ENCODE assay signal across 40 cellular contexts in genomic region chr15:68880382-68880781, GRCh38. TPM values are rescaled to one million over a fixed set of nuclear protein-coding genes. Genes with fewer than 3 reads are reported as not detected.
DNase-seq lines count a peak whose midpoint lies in the region; ATAC-seq, FAIRE-seq and TF ChIP-seq lines count a peak whose summit lies in the region.
"Had no signal": no experiment of that assay in that cellular context is flagged by ENCODE, and none has a peak within 500 bp of the region (broad histone marks: within the 10 kb centered on the region; RNA-seq: fewer than 3 reads in every experiment).

No MANE protein-coding gene starts in this region.

- H3K9me1 ChIP-seq in K562 (ENCODE audit: control insufficient read depth, insufficient read depth, low read length), result no peaks in the 10 kb centered on the region

- no peak for ATAC-seq in K562
- ATAC-seq: A549; CD8-positive, alpha-beta T cell had no signal

- no peaks in the 10 kb centered on the region for H3K36me3 ChIP-seq in HEK293 (ENCODE audit: control insufficient read depth in 2 of 2, insufficient read depth in 1 of 2, low read length in 2 of 2)
- H3K36me3 ChIP-seq in K562 (ENCODE audit: control insufficient read depth, insufficient read depth, low read length), result no peaks in the 10 kb centered on the region
- H3K36me3 ChIP-seq in esophagus muscularis mucosa, result no peaks in the 10 kb centered on the region
- no peaks in the 10 kb centered on the region for H3K36me3 ChIP-seq in mesendoderm (ENCODE audit: control insufficient read depth, insufficient read depth, low read length)
- H3K36me3 ChIP-seq: BE2C; BLaER1; BLaER1 treated with 17β-estradiol and CSF1 and Interleukin-3, amounts not matched to agents 10 nM and 100 nM had no signal

- no peak for TF ChIP-seq POLR2A in K562 (conservative IDR thresholded peaks at IDR 0.05)
- TF ChIP-seq POLR2A in esophagus muscularis mucosa (IDR thresholded peaks at IDR 0.05; ENCODE audit: low read depth), result no peak

- no peak overlapping the region for H2BK15ac ChIP-seq in mesendoderm (replicated peaks; ENCODE audit: low read depth)

- H3K4ac ChIP-seq in mesendoderm (ENCODE audit: low read depth, low read length), result no peak overlapping the region

- TF ChIP-seq EP300 in K562 (IDR thresholded peaks at IDR 0.05; ENCODE audit: low read length) (no peak), esophagus muscularis mucosa (IDR thresholded peaks at IDR 0.05) (no peak)

- H3K9me3 Mint-ChIP-seq in activated CD4-positive, alpha-beta T cell treated with anti-CD3 and anti-CD28 coated beads, Interleukin-2, amount 10 ng/mL, durations not matched to agents 24 days and 14 days, result no peaks in the 10 kb centered on the region
- H3K9me3 Mint-ChIP-seq: CD14-positive monocyte; CD4-positive, alpha-beta memory T cell; CD4-positive, alpha-beta T cell; CD4-positive, CD25-positive, alpha-beta regulatory T cell; CD8-positive, alpha-beta memory T cell; CD8-positive, alpha-beta T cell had no signal

- H3K9ac ChIP-seq in K562 (ENCODE audit: insufficient read depth in 1 of 2, low read depth in 2 of 2, low read length in 2 of 2), result no peak overlapping the region
- H3K9ac ChIP-seq in mesendoderm (ENCODE audit: low read length), result no peak overlapping the region
- H3K9ac ChIP-seq: BLaER1; BLaER1 treated with 17β-estradiol and CSF1 and Interleukin-3, amounts not matched to agents 10 nM and 100 nM had no signal

- no peaks in the 10 kb centered on the region for H3K9me3 ChIP-seq in HEK293 (ENCODE audit: control insufficient read depth, insufficient read depth, low read depth, low read length)
- H3K9me3 ChIP-seq in K562 (replicated peaks; ENCODE audit: control insufficient read depth, insufficient read depth, low read depth, low read length), result no peaks in the 10 kb centered on the region
- no peaks in the 10 kb centered on the region for H3K9me3 ChIP-seq in esophagus muscularis mucosa
- H3K9me3 ChIP-seq: A549; BE2C; BLaER1; BLaER1 treated with 17β-estradiol and CSF1 and Interleukin-3, amounts not matched to agents 10 nM and 100 nM; Caco-2 had no signal

- H3K27ac ChIP-seq in HEK293 (ENCODE audit: extremely low read depth, low read depth, low read length) (no peak overlapping the region), K562 (ENCODE audit: extremely low read depth, low read depth, low read length) (no peak overlapping the region), esophagus muscularis mucosa (replicated peaks in 1 of 4) (no peak overlapping the region), mesendoderm (ENCODE audit: low read depth, low read length) (no peak overlapping the region)
- H3K27ac ChIP-seq: 22Rv1; A549; BLaER1; BLaER1 treated with 17β-estradiol and CSF1 and Interleukin-3, amounts not matched to agents 10 nM and 100 nM; C4-2B had no signal

- H4K5ac ChIP-seq in mesendoderm (ENCODE audit: low read length), result no peak overlapping the region

- H3K4me3 ChIP-seq in HEK293 (ENCODE audit: low read depth, low read length), result no peak overlapping the region
- H3K4me3 ChIP-seq in K562, result no peak overlapping the region
- H3K4me3 ChIP-seq in esophagus muscularis mucosa, result no peak overlapping the region
- H3K4me3 ChIP-seq in mesendoderm (ENCODE audit: low read length), result no peak overlapping the region
- H3K4me3 ChIP-seq: A549; BLaER1; BLaER1 treated with 17β-estradiol and CSF1 and Interleukin-3, amounts not matched to agents 10 nM and 100 nM had no signal

- H2AFZ ChIP-seq in K562 (ENCODE audit: low read depth, low read length), result no peak overlapping the region

- no peak overlapping the region for H3K4me2 ChIP-seq in K562 (ENCODE audit: insufficient read depth, low read length)
- no peak overlapping the region for H3K4me2 ChIP-seq in mesendoderm (ENCODE audit: low read length)
- H3K4me2 ChIP-seq: A549; BLaER1; BLaER1 treated with 17β-estradiol and CSF1 and Interleukin-3, amounts not matched to agents 10 nM and 100 nM had no signal

- no peak overlapping the region for H2BK120ac ChIP-seq in mesendoderm (ENCODE audit: low read depth, low read length)

- H3K4me1 Mint-ChIP-seq in activated CD4-positive, alpha-beta T cell treated with anti-CD3 and anti-CD28 coated beads, Interleukin-2, amount 10 ng/mL, durations not matched to agents 24 days and 14 days, result peaks cover 5% of the 10 kb centered on the region

- no peaks in the 10 kb centered on the region for H3K36me3 Mint-ChIP-seq in activated CD4-positive, alpha-beta T cell treated with anti-CD3 and anti-CD28 coated beads, Interleukin-2, amount 10 ng/mL, durations not matched to agents 24 days and 14 days (ENCODE audit: low read depth)
- H3K36me3 Mint-ChIP-seq: CD14-positive monocyte; CD4-positive, alpha-beta memory T cell; CD4-positive, CD25-positive, alpha-beta regulatory T cell; CD8-positive, alpha-beta memory T cell; CD8-positive, alpha-beta T cell had no signal

- H2AK5ac ChIP-seq in mesendoderm (ENCODE audit: low read length), result no peak overlapping the region

- H4K20me1 ChIP-seq in K562 (replicated peaks; ENCODE audit: control insufficient read depth, insufficient read depth, low read length), result 0 out of 2 replicates have a peak, but pooled peaks cover 3% of the 10 kb centered on the region
- H4K20me1 ChIP-seq: BLaER1; BLaER1 treated with 17β-estradiol and CSF1 and Interleukin-3, amounts not matched to agents 10 nM and 100 nM had no signal

- H3K79me2 ChIP-seq in K562 (ENCODE audit: control insufficient read depth, insufficient read depth, low read length), result no peaks in the 10 kb centered on the region
- H3K79me2 ChIP-seq in mesendoderm (ENCODE audit: control insufficient read depth, insufficient read depth, low read length), result no peaks in the 10 kb centered on the region

- peaks cover 11 to 24% of the 10 kb centered on the region in 2 experiments; a peak in 4 of 5 replicates for H3K27me3 ChIP-seq in K562 (ENCODE audit: control insufficient read depth in 2 of 2, insufficient read depth in 2 of 2, low read length in 2 of 2)
- no peaks in the 10 kb centered on the region for H3K27me3 ChIP-seq in esophagus muscularis mucosa
- no peaks in the 10 kb centered on the region for H3K27me3 ChIP-seq in mesendoderm (ENCODE audit: insufficient read depth, low read length, poor library complexity)
- H3K27me3 ChIP-seq: BLaER1; BLaER1 treated with 17β-estradiol and CSF1 and Interleukin-3, amounts not matched to agents 10 nM and 100 nM had no signal

- FAIRE-seq in K562 (lab: Jason Lieb, UNC), result no peak
- no peak for FAIRE-seq in RCC 7860 (lab: Jason Lieb, UNC)
- FAIRE-seq: A204.1, A549, D721Med had no signal

- H3K4me1 ChIP-seq in HEK293 (ENCODE audit: control insufficient read depth, insufficient read depth, low read length) (no peaks in the 10 kb centered on the region), K562 (replicated peaks in 1 of 2; ENCODE audit: control insufficient read depth in 2 of 2, insufficient read depth in 2 of 2, low read length in 2 of 2) (no peaks in the 10 kb centered on the region), esophagus muscularis mucosa (peaks cover 8 to 14% (median 12%) of the 10 kb centered on the region in 4 donors), mesendoderm (ENCODE audit: control insufficient read depth, low read depth, low read length) (no peaks in the 10 kb centered on the region)
- H3K4me1 ChIP-seq: BE2C had no signal

- no peak overlapping the region for H3K56ac ChIP-seq in mesendoderm (ENCODE audit: low read length)

- no peak overlapping the region for H2BK5ac ChIP-seq in mesendoderm (ENCODE audit: low read length)

- peaks cover 22% of the 10 kb centered on the region for H3K27me3 Mint-ChIP-seq in activated CD4-positive, alpha-beta T cell treated with anti-CD3 and anti-CD28 coated beads, Interleukin-2, amount 10 ng/mL, durations not matched to agents 24 days and 14 days

- in situ Hi-C loops in K562 (cut with MboI), result no loop called here

- TF ChIP-seq RAD21 in K562 (CRISPR knock-in tag; conservative IDR thresholded peaks at IDR 0.05 in 1 of 2, IDR thresholded peaks at IDR 0.05 in 1 of 2), result no peak

- intact Hi-C loops in activated CD4-positive, alpha-beta T cell treated with anti-CD3 and anti-CD28 coated beads, Interleukin-2, amount 10 ng/mL, durations not matched to agents 24 days and 14 days (cut with micrococcal nuclease), result no loop called here
- intact Hi-C loops in K562 (cut with micrococcal nuclease) (no loop called here), esophagus muscularis mucosa (cut with DNase I) (no loop called here)

- DNase-seq in activated CD4-positive, alpha-beta T cell treated with anti-CD3 and anti-CD28 coated beads, Interleukin-2, amount 10 ng/mL, durations not matched to agents 24 days and 14 days, result peak; percentile 43
- DNase-seq in activated CD4-positive, alpha-beta T cell treated with anti-CD3 and anti-CD28 coated beads for 1 hour, result no peak
- no peak for DNase-seq in K562 (ENCODE audit: extremely low read depth in 1 of 4, low spot score in 3 of 4)
- DNase-seq in esophagus muscularis mucosa (ENCODE audit: extremely low spot score), result peak; percentile 82
- DNase-seq in NCI-H1417 treated with DMSO at 0.1 percent for 48 hours (lab: John Stamatoyannopoulos, UW), result no peak
- DNase-seq in mesendoderm, result no peak
- DNase-seq in RCC 7860 (ENCODE audit: low spot score), result no peak
- DNase-seq: 8988T; ACHN; AML-193; BE2C; C1 segment of cervical spinal cord; Caco-2; Calu3; CD4-positive, alpha-beta memory T cell; CD4-positive, alpha-beta T cell; CD4-positive, CD25-positive, alpha-beta regulatory T cell; CD8-positive, alpha-beta memory T cell; CD8-positive, alpha-beta T cell; COR-L47; DMS 273 treated with DMSO at 0.1 percent for 48 hours; DMS153; DMS53; DMS79; DMS79 treated with DMSO at 0.1 percent for 48 hours; DND-41; EL had no signal

- H3K79me1 ChIP-seq in mesendoderm (ENCODE audit: low read length), result no peaks in the 10 kb centered on the region

- no TSS peak for BruUV-seq in K562 (replicated peaks; lab: Mats Ljungman, UMichigan)

- POLR2A ChIA-PET in HEK293 (lab: Yijun Ruan, JAX), result no interaction called here
- POLR2A ChIA-PET in K562 (lab: Yijun Ruan, JAX), result no interaction called here

- CTCF ChIA-PET in HEK293 (lab: Yijun Ruan, JAX) (interaction anchor here (1.0 to 2.2 kb wide), 4 partner anchors 45 to 330 kb away, joined by 3 to 13 read pairs (median 8); no protein-coding TSS in a partner anchor), K562 (lab: Yijun Ruan, JAX; ENCODE audit: low intra/inter-chr PET ratio) (no interaction called here)

- H4K8ac ChIP-seq in mesendoderm (ENCODE audit: low read depth, low read length), result no peak overlapping the region

- no peak overlapping the region for H3K4me3 Mint-ChIP-seq in activated CD4-positive, alpha-beta T cell treated with anti-CD3 and anti-CD28 coated beads, Interleukin-2, amount 10 ng/mL, durations not matched to agents 24 days and 14 days
- H3K4me3 Mint-ChIP-seq: B cell; CD14-positive monocyte; CD4-positive, alpha-beta memory T cell; CD4-positive, alpha-beta T cell; CD4-positive, CD25-positive, alpha-beta regulatory T cell; CD8-positive, alpha-beta memory T cell; CD8-positive, alpha-beta T cell had no signal

- H3K27ac Mint-ChIP-seq in activated CD4-positive, alpha-beta T cell treated with anti-CD3 and anti-CD28 coated beads, Interleukin-2, amount 10 ng/mL, durations not matched to agents 24 days and 14 days, result no peak overlapping the region
- H3K27ac Mint-ChIP-seq: B cell; CD14-positive monocyte; CD4-positive, alpha-beta memory T cell; CD4-positive, alpha-beta T cell; CD4-positive, CD25-positive, alpha-beta regulatory T cell; CD8-positive, alpha-beta T cell had no signal

- TF ChIP-seq CTCF in HEK293 (tag by site-specific recombination; IDR thresholded peaks at IDR 0.05) (no peak), K562 (IDR thresholded peaks at IDR 0.05 in 2 of 3, conservative IDR thresholded peaks at IDR 0.05 in 1 of 3; ENCODE audit: insufficient read depth in 2 of 3, low read depth in 1 of 3, low read length in 3 of 3) (no peak), esophagus muscularis mucosa (IDR thresholded peaks at IDR 0.05) (no peak)

- H3K18ac ChIP-seq in mesendoderm (ENCODE audit: low read length), result no peak overlapping the region

- no peak overlapping the region for H3K23ac ChIP-seq in mesendoderm (ENCODE audit: low read length)

- WGBS in K562 (ENCODE audit: insufficient coverage, low coverage, missing lambda C conversion rate), result 0% methylated on average over 3 of the region's 3 CpGs
- 94% methylated on average over 3 of the region's 3 CpGs for WGBS in esophagus muscularis mucosa
- WGBS in mesendoderm (ENCODE audit: extremely low coverage, insufficient coverage, low lambda C conversion rate), result no CpG with 5 or more reads among the region's 3 CpGs

RNA-seq across cellular contexts. Expression of gene SPESP1, which starts 49.9 kb away (rescaled TPM):
- total RNA-seq in activated CD4-positive, alpha-beta T cell treated with anti-CD3 and anti-CD28 coated beads, Interleukin-2, amount 10 ng/mL, durations not matched to agents 24 days and 14 days, result 0.51 and 1.1 TPM in 2 replicates
- total RNA-seq in K562 (2011; cell fraction: chromatin; rRNA removed; ENCODE audit: low replicate concordance), result not detected in 2 replicates
- total RNA-seq in K562 (2011; cell fraction: nucleolus; rRNA removed), result not detected in 2 replicates
- total RNA-seq in K562 (2011; cell fraction: nucleoplasm; rRNA removed), result not detected in 2 replicates
- total RNA-seq in K562 (2014; rRNA removed) (not detected in 2 replicates), K562 (2014; rRNA removed; fragmentation: Illumina TruSeq; extraction: Trizol) (not detected in 2 replicates), K562 (2015; rRNA removed; fragmentation: Illumina TruSeq; extraction: Trizol) (not detected in 2 replicates), K562 (2021) (not detected in 2 replicates), esophagus muscularis mucosa (1 to 10 TPM; 3.1 to 5.8 (median 3.9) TPM)
- polyA plus RNA-seq in K562 (2011; rRNA removed) (not detected in 2 replicates), K562 (2014; fragmentation: Illumina TruSeq; extraction: Trizol) (not detected in 2 replicates), K562 (2014; fragmentation: Nextera tagmentation; extraction: Ambion mirVana) (not detected), K562 (2014; rRNA removed) (not detected in 2 replicates)
- polyA plus RNA-seq in K562 (2011; cell fraction: cytosol; rRNA removed), result not detected in 2 replicates
- not detected in 2 replicates for polyA plus RNA-seq in K562 (2011; cell fraction: nucleus; rRNA removed)
- not detected in 2 replicates for polyA plus RNA-seq in K562 (2012)
- not detected in 2 replicates for polyA minus RNA-seq in K562 (2011; rRNA and poly(A)+ RNA removed)
- not detected in 2 replicates for polyA minus RNA-seq in K562 (2011; cell fraction: cytosol; rRNA and poly(A)+ RNA removed)
- not detected in 2 replicates for polyA minus RNA-seq in K562 (2011; cell fraction: nucleus; rRNA and poly(A)+ RNA removed)
- not detected for polyA plus RNA-seq in mesendoderm (2013, experiment 1 of 2)
- polyA plus RNA-seq in mesendoderm (2013, experiment 2 of 2), result not detected
- total RNA-seq: A172; A673; Caco-2; Calu3; CD4-positive, alpha-beta T cell; CD4-positive, CD25-positive, alpha-beta regulatory T cell; CD8-positive, alpha-beta T cell; Daoy had no signal
- polyA plus RNA-seq: A549 had no signal

RNA-seq across cellular contexts. Expression of gene ANP32A, which starts 59.7 kb away (rescaled TPM):
- total RNA-seq in activated CD4-positive, alpha-beta T cell treated with anti-CD3 and anti-CD28 coated beads, Interleukin-2, amount 10 ng/mL, durations not matched to agents 24 days and 14 days, result 280 and 302 TPM in 2 replicates
- total RNA-seq in K562 (2011; cell fraction: chromatin; rRNA removed; ENCODE audit: low replicate concordance), result 73.2 and 102 TPM in 2 replicates
- 44.5 and 49.1 TPM in 2 replicates for total RNA-seq in K562 (2011; cell fraction: nucleolus; rRNA removed)
- total RNA-seq in K562 (2011; cell fraction: nucleoplasm; rRNA removed), result 74.9 and 79.7 TPM in 2 replicates
- total RNA-seq in K562 (2014; rRNA removed) (149 and 155 TPM in 2 replicates), K562 (2014; rRNA removed; fragmentation: Illumina TruSeq; extraction: Trizol) (214 and 231 TPM in 2 replicates), K562 (2015; rRNA removed; fragmentation: Illumina TruSeq; extraction: Trizol) (213 and 234 TPM in 2 replicates), K562 (2021) (179 and 210 TPM in 2 replicates), esophagus muscularis mucosa (10 to 100 TPM; 35.3 to 64.1 (median 51.1) TPM)
- polyA plus RNA-seq in K562 (2011; rRNA removed) (101 and 158 TPM in 2 replicates), K562 (2014; fragmentation: Illumina TruSeq; extraction: Trizol) (514 and 656 TPM in 2 replicates), K562 (2014; fragmentation: Nextera tagmentation; extraction: Ambion mirVana) (10 to 100 TPM; 13.2 to 24.9 TPM), K562 (2014; rRNA removed) (262 and 274 TPM in 2 replicates)
- polyA plus RNA-seq in K562 (2011; cell fraction: cytosol; rRNA removed), result 28.2 and 50.9 TPM in 2 replicates
- polyA plus RNA-seq in K562 (2011; cell fraction: nucleus; rRNA removed), result 25.3 and 41.5 TPM in 2 replicates
- 166 and 298 TPM in 2 replicates for polyA plus RNA-seq in K562 (2012)
- polyA minus RNA-seq in K562 (2011; rRNA and poly(A)+ RNA removed), result 111 and 126 TPM in 2 replicates
- polyA minus RNA-seq in K562 (2011; cell fraction: cytosol; rRNA and poly(A)+ RNA removed), result 56.1 and 63.8 TPM in 2 replicates
- 21.8 and 39.9 TPM in 2 replicates for polyA minus RNA-seq in K562 (2011; cell fraction: nucleus; rRNA and poly(A)+ RNA removed)
- 442 TPM for polyA plus RNA-seq in mesendoderm (2013, experiment 1 of 2)
- 440 TPM for polyA plus RNA-seq in mesendoderm (2013, experiment 2 of 2)

Comparison
In these comparisons a context has a peak if more than half of its experiments do, and no peak if none do; other contexts are left out.
1. DNase-seq: peak in activated CD4-positive, alpha-beta T cell treated with anti-CD3 and anti-CD28 coated beads, Interleukin-2, amount 10 ng/mL, durations not matched to agents 24 days and 14 days (single experiment) and esophagus muscularis mucosa (single experiment); none in activated CD4-positive, alpha-beta T cell treated with anti-CD3 and anti-CD28 coated beads for 1 hour (single experiment), K562 (0 of 4), NCI-H1417 treated with DMSO at 0.1 percent for 48 hours (single experiment), mesendoderm (single experiment) and RCC 7860 (single experiment).